25 cellular contexts compared by ENCODE assay signal in genomic region chr16:19991614-19992013, GRCh38.
DNase-seq lines count a peak whose midpoint lies in the region; TF ChIP-seq lines count a peak whose summit lies in the region.
"Had no signal": no experiment of that assay in that cellular context is flagged by ENCODE, and none has a peak within 500 bp of the region (broad histone marks: within the 10 kb centered on the region; RNA-seq: fewer than 3 reads in every experiment).

No MANE protein-coding gene starts in this region.

- H3K9me3 ChIP-seq in Caco-2 (no peaks in the 10 kb centered on the region), iPS-20b (ENCODE audit: insufficient read depth, low read depth, low read length) (no peaks in the 10 kb centered on the region)

- no peaks in the 10 kb centered on the region for H3K36me3 Mint-ChIP-seq in Caco-2 (ENCODE audit: insufficient read depth, unreplicated experiment)
- H3K36me3 Mint-ChIP-seq: activated naive CD4-positive, alpha-beta T cell treated with anti-CD3 and anti-CD28 coated beads, Interleukin-2, amount 50 U/mL, for 72 hours; CD14-positive monocyte; immature natural killer cell; natural killer cell treated with Interleukin-12 subunit alpha and Interleukin-12 subunit beta and Interleukin-15 and Interleukin-18, amount 100 ng/mL, for 72 hours; stimulated activated memory B cell treated with anti-CD40 and anti-IgM and Interleukin-4, amounts not matched to agents 10 μg/mL and 1 μg/mL and 100 μg/mL, for 72 hours; type B pancreatic cell had no signal

- no peak overlapping the region for H3K9ac ChIP-seq in iPS-20b (ENCODE audit: low read depth, low read length)

- TF ChIP-seq CTCF in Caco-2 (IDR thresholded peaks at IDR 0.05; ENCODE audit: insufficient read depth in 1 of 2, low read depth in 1 of 2, low read length in 1 of 2, severe bottlenecking in 1 of 2, unreplicated experiment in 1 of 2) (no peak), coronary artery (IDR thresholded peaks at IDR 0.05) (no peak)

- no peaks in the 10 kb centered on the region for H3K4me1 Mint-ChIP-seq in Caco-2 (ENCODE audit: low read depth, unreplicated experiment)
- H3K4me1 Mint-ChIP-seq: CD14-positive monocyte; immature natural killer cell; stimulated activated memory B cell treated with anti-CD40 and anti-IgM and Interleukin-4, amounts not matched to agents 10 μg/mL and 1 μg/mL and 100 μg/mL, for 72 hours had no signal

- H3K27ac Mint-ChIP-seq in Caco-2 (ENCODE audit: unreplicated experiment) = no peak overlapping the region
- H3K27ac Mint-ChIP-seq: activated naive CD4-positive, alpha-beta T cell treated with anti-CD3 and anti-CD28 coated beads, Interleukin-2, amount 50 U/mL, for 72 hours; CD14-positive monocyte; IgD-negative memory B cell; immature natural killer cell; natural killer cell treated with Interleukin-12 subunit alpha and Interleukin-12 subunit beta and Interleukin-15 and Interleukin-18, amount 100 ng/mL, for 72 hours; stimulated activated memory B cell treated with anti-CD40 and anti-IgM and Interleukin-4, amounts not matched to agents 10 μg/mL and 1 μg/mL and 100 μg/mL, for 72 hours; T-helper 2 cell treated with Interferon-gamma antibody and Interleukin-4, amounts not matched to agents 5 μg/mL and 100 μg/mL, for 36 hours; type B pancreatic cell had no signal

- no TSS peak for BruUV-seq in Caco-2 (replicated peaks; lab: Mats Ljungman, UMichigan)

- H3K9me3 Mint-ChIP-seq in Caco-2 (ENCODE audit: unreplicated experiment) = no peaks in the 10 kb centered on the region
- H3K9me3 Mint-ChIP-seq: immature natural killer cell; T-helper 2 cell treated with Interferon-gamma antibody and Interleukin-4, amounts not matched to agents 5 μg/mL and 100 μg/mL, for 36 hours; type B pancreatic cell had no signal

- intact Hi-C loops in Caco-2 (cut with micrococcal nuclease; ENCODE audit: unreplicated experiment) = no loop called here

- H3K27ac ChIP-seq in iPS-20b (ENCODE audit: low read length) = no peak overlapping the region
- no peak overlapping the region for H3K27ac ChIP-seq in coronary artery
- H3K27ac ChIP-seq: brain microvascular endothelial cell, PC-9 had no signal

- POLR2A ChIA-PET in Caco-2 (lab: Charles Lee) = no interaction called here

- DNase-seq in Caco-2 (peak; percentile 1 to 38), DMS53 treated with DMSO at 0.1 percent for 48 hours (lab: John Stamatoyannopoulos, UW; ENCODE audit: unreplicated experiment) (peak; percentile 1), NCI-H1930 (lab: John Stamatoyannopoulos, UW) (peak; percentile 25 to 33), DMS79 treated with DMSO at 0.1 percent for 48 hours (lab: John Stamatoyannopoulos, UW) (no peak), GOT3 (lab: John Stamatoyannopoulos, UW) (no peak), coronary artery (ENCODE audit: low spot score) (no peak)
- DNase-seq: activated CD4-positive, alpha-beta T cell treated with anti-CD3 and anti-CD28 coated beads for 4 hours; amygdala; brain microvascular endothelial cell; immature natural killer cell; mammary epithelial cell; NCI-H1048; NCI-H524; PC-9; Right ventricle myocardium superior; stimulated activated CD4-positive, alpha-beta T cell treated with anti-CD3 and anti-CD28 coated beads, Interleukin-15, amount 100 ng/mL, for 24 hours had no signal

- CTCF ChIA-PET in Caco-2 (lab: Charles Lee) = interaction anchor here (1.4 kb wide), 1 partner anchor 84 kb away, joined by 10 read pairs; no protein-coding TSS in a partner anchor

- peak overlapping the region; percentile 41 for H3K4me3 Mint-ChIP-seq in Caco-2 (ENCODE audit: unreplicated experiment)
- H3K4me3 Mint-ChIP-seq: CD14-positive monocyte; IgD-negative memory B cell; immature natural killer cell; natural killer cell treated with Interleukin-12 subunit alpha and Interleukin-12 subunit beta and Interleukin-15 and Interleukin-18, amount 100 ng/mL, for 72 hours; stimulated activated memory B cell treated with anti-CD40 and anti-IgM and Interleukin-4, amounts not matched to agents 10 μg/mL and 1 μg/mL and 100 μg/mL, for 72 hours; T-helper 2 cell treated with Interferon-gamma antibody and Interleukin-4, amounts not matched to agents 5 μg/mL and 100 μg/mL, for 36 hours; type B pancreatic cell had no signal

- no peaks in the 10 kb centered on the region for H3K36me3 ChIP-seq in Caco-2 (ENCODE audit: control insufficient read depth, insufficient read depth, low read length)
- H3K36me3 ChIP-seq in iPS-20b (ENCODE audit: insufficient read depth, low read depth, low read length) = no peaks in the 10 kb centered on the region
- H3K36me3 ChIP-seq: brain microvascular endothelial cell had no signal

- peaks cover 8% of the 10 kb centered on the region for H3K27me3 Mint-ChIP-seq in Caco-2 (ENCODE audit: insufficient read depth, unreplicated experiment)
- H3K27me3 Mint-ChIP-seq: stimulated activated memory B cell treated with anti-CD40 and anti-IgM and Interleukin-4, amounts not matched to agents 10 μg/mL and 1 μg/mL and 100 μg/mL, for 72 hours had no signal

- no peak overlapping the region for H3K4me3 ChIP-seq in Caco-2 (ENCODE audit: low read depth, low read length)
- H3K4me3 ChIP-seq in iPS-20b (ENCODE audit: low read length) = peak overlapping the region; percentile 21; the same call in 1 of the 2 replicates
- H3K4me3 ChIP-seq in coronary artery = no peak overlapping the region
- H3K4me3 ChIP-seq: GM12878, PC-9 had no signal

- H3K4me1 ChIP-seq in Caco-2 (no peaks in the 10 kb centered on the region), iPS-20b (ENCODE audit: insufficient read depth, low read length) (no peaks in the 10 kb centered on the region)

- H3K27me3 ChIP-seq in Caco-2 (replicated peaks; ENCODE audit: control insufficient read depth, insufficient read depth, low read length) (no peaks in the 10 kb centered on the region), iPS-20b (ENCODE audit: insufficient read depth, low read length) (no peaks in the 10 kb centered on the region)
- H3K27me3 ChIP-seq: brain microvascular endothelial cell had no signal

Comparison
In these comparisons a context has a peak if more than half of its experiments do, and no peak if none do; other contexts are left out.
1. DNase-seq: peak in Caco-2 (2 of 2), DMS53 treated with DMSO at 0.1 percent for 48 hours (single experiment) and NCI-H1930 (2 of 2); none in DMS79 treated with DMSO at 0.1 percent for 48 hours (single experiment), GOT3 (single experiment) and coronary artery (single experiment).